20 cellular contexts compared by ENCODE assay signal in the genomic region with DNA sequence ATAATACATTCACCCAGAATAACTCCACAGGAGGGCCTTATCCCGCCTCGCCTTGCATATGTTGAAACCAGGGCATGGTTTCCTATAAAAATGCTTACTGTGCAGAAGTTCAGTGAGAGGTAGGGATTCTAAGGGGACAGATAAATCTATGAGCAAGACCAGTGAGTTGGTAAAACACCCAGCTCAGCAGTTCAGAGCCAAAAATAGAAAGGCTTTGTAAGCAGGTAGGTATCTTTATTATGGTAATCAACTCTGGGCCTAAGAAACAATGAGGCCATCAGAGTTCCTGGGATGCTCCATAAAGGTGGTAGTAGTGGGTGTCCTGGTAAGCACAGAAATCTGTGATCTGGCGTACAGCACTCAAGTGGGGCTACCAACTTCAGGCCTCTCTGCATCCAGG.
"Had no signal": no experiment of that assay in that cellular context is flagged by ENCODE, and none has a peak within 500 bp of the region (broad histone marks: within the 10 kb centered on the region; RNA-seq: fewer than 3 reads in every experiment).

No MANE protein-coding gene starts in this region.

- H3K27me3 Mint-ChIP-seq: type B pancreatic cell had no signal

- H3K27me3 ChIP-seq: breast epithelium, gastrocnemius medialis, stomach had no signal

- ATAC-seq: activated T-cell treated with anti-CD3 and anti-CD28 coated beads, Interleukin-2, amount 50 U/mL, for 72 hours; gastrocnemius medialis; heart left ventricle had no signal

- H3K27ac ChIP-seq: breast epithelium, gastrocnemius medialis, heart left ventricle, left ventricle myocardium inferior, stomach, VCaP had no signal

- H3K4me3 ChIP-seq: breast epithelium, gastrocnemius medialis, heart left ventricle, left ventricle myocardium inferior, stomach had no signal

- H3K4me3 Mint-ChIP-seq: activated T-cell treated with anti-CD3 and anti-CD28 coated beads, Interleukin-2, amount 50 U/mL, for 72 hours; nephron; type B pancreatic cell had no signal

- H3K9me3 ChIP-seq: gastrocnemius medialis had no signal

- H3K36me3 ChIP-seq: breast epithelium, gastrocnemius medialis, heart left ventricle, left ventricle myocardium inferior, stomach had no signal

- H3K27ac Mint-ChIP-seq: activated T-cell treated with anti-CD3 and anti-CD28 coated beads, Interleukin-2, amount 50 U/mL, for 72 hours; nephron; type B pancreatic cell had no signal

- H3K4me1 ChIP-seq: breast epithelium, gastrocnemius medialis, heart left ventricle, left ventricle myocardium inferior, stomach had no signal

- DNase-seq: activated CD4-positive, alpha-beta T cell treated with anti-CD3 and anti-CD28 coated beads for 1 hour; activated effector memory CD4-positive, alpha-beta T cell treated with anti-CD3 and anti-CD28 coated beads, Interleukin-2, amount 50 U/mL, for 16 hours; activated naive CD4-positive, alpha-beta T cell treated with anti-CD3 and anti-CD28 coated beads, Interleukin-2, amount 50 U/mL, for 16 hours; activated T-cell treated with anti-CD3 and anti-CD28 coated beads, Interleukin-2, amount 50 U/mL, for 72 hours; cortex of kidney; erythroblast; gastrocnemius medialis; heart left ventricle; kidney glomerular epithelial cell; left ventricle myocardium inferior; mammary epithelial cell; midbrain; nucleus accumbens; retina; stomach; T-helper 2 cell had no signal

- H3K36me3 Mint-ChIP-seq: type B pancreatic cell had no signal
